In the genomic region with DNA sequence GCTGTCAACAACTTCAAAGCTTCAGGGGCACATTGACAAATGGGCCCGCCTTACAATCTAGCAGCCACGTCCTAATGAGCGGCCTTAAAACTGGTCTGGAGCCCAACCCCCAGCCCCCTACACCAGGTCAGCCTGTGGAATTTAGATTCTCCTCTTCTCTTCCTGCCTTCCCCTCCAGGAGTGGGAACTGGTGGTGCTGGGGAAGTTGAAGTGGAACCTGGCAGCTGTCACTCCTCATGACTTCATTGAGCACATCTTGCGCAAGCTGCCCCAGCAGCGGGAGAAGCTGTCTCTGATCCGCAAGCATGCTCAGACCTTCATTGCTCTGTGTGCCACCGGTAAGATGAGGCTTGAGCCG, we compare ENCODE assay signal across 9 cellular contexts. TPM values are rescaled to one million over a fixed set of nuclear protein-coding genes. Genes with fewer than 3 reads are reported as not detected.
DNase-seq lines count a peak whose midpoint lies in the region; ATAC-seq and TF ChIP-seq lines count a peak whose summit lies in the region.
"Had no signal": no experiment of that assay in that cellular context is flagged by ENCODE, and none has a peak within 500 bp of the region (broad histone marks: within the 10 kb centered on the region; RNA-seq: fewer than 3 reads in every experiment).

No MANE protein-coding gene starts in this region.

- no peak overlapping the region for H2BK120ac ChIP-seq in IMR-90 (ENCODE audit: low read depth, low read length)

- CTCF ChIA-PET in IMR-90 (lab: Yijun Ruan, JAX) (interaction anchor here (1.0 to 1.4 kb wide), 2 partner anchors 171 to 278 kb away, joined by 4 read pairs; no protein-coding TSS in a partner anchor), T-cell (lab: Charles Lee) (interaction anchor here (0.6 to 4.9 kb wide), 18 partner anchors 11 to 978 kb away, joined by 3 to 136 read pairs (median 5); no protein-coding TSS in a partner anchor)

- no peaks in the 10 kb centered on the region for H3K9me3 Mint-ChIP-seq in T-cell
- H3K9me3 Mint-ChIP-seq in progenitor cell of endocrine pancreas (ENCODE audit: low read depth) = no peaks in the 10 kb centered on the region

- H4K5ac ChIP-seq in IMR-90 (ENCODE audit: low read depth, low read length) = no peak overlapping the region

- no peaks in the 10 kb centered on the region for H3K79me1 ChIP-seq in IMR-90 (ENCODE audit: low read depth in 1 of 2, low read length in 2 of 2)

- POLR2A ChIA-PET in IMR-90 (lab: Charles Lee; ENCODE audit: unreplicated experiment) (no interaction called here), T-cell (lab: Charles Lee) (interaction anchor here (0.5 to 1.6 kb wide), 6 partner anchors 9 to 23 kb away, joined by 3 to 4 read pairs (median 3); no protein-coding TSS in a partner anchor)

- no peaks in the 10 kb centered on the region for H4K20me1 ChIP-seq in IMR-90 (ENCODE audit: insufficient read depth, low read length)

- no peak overlapping the region for H2AK5ac ChIP-seq in IMR-90 (ENCODE audit: low read depth, low read length)

- DNase-seq in IMR-90 (no peak), T-cell (no peak), cardiac muscle cell (ENCODE audit: low read depth in 1 of 2, low spot score in 1 of 2) (peak in 1 of 2 donors; percentile 64), progenitor cell of endocrine pancreas (ENCODE audit: low spot score, unreplicated experiment) (no peak), GF-D8 (lab: John Stamatoyannopoulos, UW) (no peak), omental fat pad (ENCODE audit: low spot score) (no peak), GM03348 (ENCODE audit: low spot score) (no peak)

- H3K27me3 Mint-ChIP-seq in T-cell (no peaks in the 10 kb centered on the region), progenitor cell of endocrine pancreas (no peaks in the 10 kb centered on the region)

- H3K9me3 ChIP-seq in IMR-90 (ENCODE audit: control insufficient read depth, insufficient read depth, low read length) = no peaks in the 10 kb centered on the region
- no peaks in the 10 kb centered on the region for H3K9me3 ChIP-seq in cardiac muscle cell (ENCODE audit: low read depth)
- H3K9me3 ChIP-seq: thoracic aorta had no signal

- no peak overlapping the region for H2BK15ac ChIP-seq in IMR-90 (ENCODE audit: low read depth, low read length)

- H4K8ac ChIP-seq in IMR-90 (ENCODE audit: low read depth in 2 of 2, low read length in 2 of 2) = no peak overlapping the region

- no peak overlapping the region for H2BK20ac ChIP-seq in IMR-90 (ENCODE audit: low read depth, low read length)

- dilution Hi-C loops in IMR-90 (cut with HindIII; ENCODE audit: low sequenced_read_pairs, unreplicated experiment) = no loop called here

- H3K4me1 ChIP-seq in IMR-90 (ENCODE audit: control insufficient read depth, insufficient read depth, low read length) (no peaks in the 10 kb centered on the region), cardiac muscle cell (ENCODE audit: low read depth) (peaks cover 40% of the 10 kb centered on the region)

- no peak overlapping the region for H2AFZ ChIP-seq in IMR-90 (replicated peaks; ENCODE audit: low read length, poor library complexity)

- H3K4ac ChIP-seq in IMR-90 (ENCODE audit: low read depth, low read length) = no peak overlapping the region

- no peak overlapping the region for H4K91ac ChIP-seq in IMR-90 (ENCODE audit: insufficient read depth, low read depth, low read length)

- H3K4me2 ChIP-seq in IMR-90 (ENCODE audit: low read depth, low read length) = no peak overlapping the region

- no TSS peak for BruUV-seq in IMR-90 (replicated peaks; lab: Mats Ljungman, UMichigan)

- H3K9me1 ChIP-seq in IMR-90 (ENCODE audit: insufficient read depth, low read length) = no peaks in the 10 kb centered on the region

- intact Hi-C loops in IMR-90 (cut with micrococcal nuclease) = loop anchor here (5.0 kb wide), 1 partner anchor 621 kb away; no protein-coding TSS in a partner anchor

- H2BK5ac ChIP-seq in IMR-90 (ENCODE audit: low read depth, low read length, poor library complexity, severe bottlenecking) = no peak overlapping the region

- H3K56ac ChIP-seq in IMR-90 (ENCODE audit: extremely low read depth, insufficient read depth, low read length) = no peak overlapping the region

- H3K27me3 ChIP-seq in IMR-90 (ENCODE audit: control insufficient read depth, insufficient read depth, low read length) = peaks cover 29% of the 10 kb centered on the region
- no peaks in the 10 kb centered on the region for H3K27me3 ChIP-seq in cardiac muscle cell

- H3K4me3 ChIP-seq in IMR-90 (ENCODE audit: insufficient read depth, low read depth, low read length) (no peak overlapping the region), cardiac muscle cell (no peak overlapping the region)
- H3K4me3 ChIP-seq: thoracic aorta had no signal

- H3K4me3 Mint-ChIP-seq in T-cell (peak overlapping the region in 1 of 3 donors; percentile 37), progenitor cell of endocrine pancreas (ENCODE audit: low read depth) (peak overlapping the region; percentile 58)

- no peak for TF ChIP-seq CTCF in IMR-90 (conservative IDR thresholded peaks at IDR 0.05; ENCODE audit: low read depth, low read length)
- no peak for TF ChIP-seq CTCF in cardiac muscle cell (IDR thresholded peaks at IDR 0.05; ENCODE audit: low read depth, low read length)
- no peak for TF ChIP-seq CTCF in progenitor cell of endocrine pancreas (IDR thresholded peaks at IDR 0.05; ENCODE audit: unreplicated experiment)
- TF ChIP-seq CTCF in omental fat pad (IDR thresholded peaks at IDR 0.05) = no peak

- TF ChIP-seq POLR2A in IMR-90 (IDR thresholded peaks at IDR 0.05; ENCODE audit: low read depth, low read length) = no peak

- H3K36me3 Mint-ChIP-seq in T-cell = peaks cover 54% of the 10 kb centered on the region
- H3K36me3 Mint-ChIP-seq in progenitor cell of endocrine pancreas (ENCODE audit: insufficient read depth) = peaks cover 55% of the 10 kb centered on the region

- ATAC-seq in IMR-90 (ENCODE audit: low read depth) = no peak
- no peak for ATAC-seq in T-cell (replicated peaks in 1 of 4)
- ATAC-seq in omental fat pad (ENCODE audit: low FRiP score) = no peak
- ATAC-seq in GM19351 (IDR thresholded peaks at IDR 0.05; ENCODE audit: unreplicated experiment) = no peak

- H3K27ac ChIP-seq in IMR-90 (ENCODE audit: insufficient read depth, low read length) = no peak overlapping the region
- peak overlapping the region; percentile 46 for H3K27ac ChIP-seq in cardiac muscle cell
- H3K27ac ChIP-seq: thoracic aorta had no signal

- H3K4me1 Mint-ChIP-seq in T-cell (peaks cover 66 to 78% (median 73%) of the 10 kb centered on the region in 3 donors), progenitor cell of endocrine pancreas (ENCODE audit: low read depth) (peaks cover 38% of the 10 kb centered on the region)

- H3K27ac Mint-ChIP-seq in T-cell (peak overlapping the region; percentile 70 to 84), progenitor cell of endocrine pancreas (peak overlapping the region; percentile 69)

- H3K9ac ChIP-seq in IMR-90 (ENCODE audit: low read depth, low read length) = no peak overlapping the region

- no peak overlapping the region for H3K14ac ChIP-seq in IMR-90 (replicated peaks; ENCODE audit: low read depth, low read length)

- in situ Hi-C loops in IMR-90 (cut with MboI; ENCODE audit: low sequenced_read_pairs) = loop anchor here (5.0 kb wide), 2 partner anchors 171 to 391 kb away; no protein-coding TSS in a partner anchor

- H2AK9ac ChIP-seq in IMR-90 (replicated peaks; ENCODE audit: low read depth, low read length, poor library complexity) = no peak overlapping the region

- TF ChIP-seq RAD21 in IMR-90 (IDR thresholded peaks at IDR 0.05; ENCODE audit: low read length) = no peak

- H3K36me3 ChIP-seq in IMR-90 (ENCODE audit: control insufficient read depth, insufficient read depth, low read length) = no peaks in the 10 kb centered on the region; the same call in 1 of the 2 replicates
- H3K36me3 ChIP-seq in cardiac muscle cell = peaks cover 4% of the 10 kb centered on the region

- no peak overlapping the region for H3K18ac ChIP-seq in IMR-90 (ENCODE audit: low read depth, low read length)

- WGBS in IMR-90 (ENCODE audit: extremely low coverage in 2 of 2, insufficient read length in 1 of 2), 2 experiments = 67% methylated on average over 2 of the region's 8 CpGs; no CpG with 5 or more reads in 1 of the 2 experiments

- no peak overlapping the region for H3K23ac ChIP-seq in IMR-90 (ENCODE audit: low read depth, low read length)

TF ChIP-seq in IMR-90, 13 proteins besides CTCF, POLR2A, EP300 and RAD21:
- TF ChIP-seq RCOR1 (IDR thresholded peaks at IDR 0.05; ENCODE audit: insufficient replicate concordance, low read length) = no peak
- TF ChIP-seq CEBPB (IDR thresholded peaks at IDR 0.05; ENCODE audit: low read depth, low read length) = peak; percentile 61
TF ChIP-seq in IMR-90: peak in this region for 1.

RNA-seq across cellular contexts. Expression of a gene that starts 5.0 kb away (rescaled TPM):
- total RNA-seq in IMR-90 (2012; rRNA removed) (2.3 and 2.8 TPM in 2 replicates), T-cell (100 to 1,000 TPM; 148 to 218 (median 172) TPM), cardiac muscle cell (89.9 and 110 TPM in 2 replicates), progenitor cell of endocrine pancreas (463 and 471 TPM in 2 replicates), omental fat pad (100 to 1,000 TPM in 2 of 4 donors, 10 to 100 TPM in 2; 73.3 to 116 (median 92.6) TPM)
- polyA plus RNA-seq in IMR-90 (2012; rRNA removed) (0.73 and 1.1 TPM in 2 replicates), cardiac muscle cell (91.5 and 94.4 TPM in 2 replicates)
- polyA plus RNA-seq in IMR-90 (2012; cell fraction: cytosol; rRNA removed) = 0.54 and 0.88 TPM in 2 replicates
- 0.37 and 0.96 TPM in 2 replicates for polyA plus RNA-seq in IMR-90 (2012; cell fraction: nucleus; rRNA removed; ENCODE audit: low replicate concordance)

RNA-seq across cellular contexts. Expression of a gene that starts 42.5 kb away (rescaled TPM):
- total RNA-seq in IMR-90 (2012; rRNA removed) (7.3 and 13.9 TPM in 2 replicates), T-cell (10 to 100 TPM in 1 of 5 donors, 1 to 10 TPM in 4; 6.7 to 11.4 (median 7.5) TPM), cardiac muscle cell (2.7 and 3.2 TPM in 2 replicates), progenitor cell of endocrine pancreas (18.2 and 21.6 TPM in 2 replicates), omental fat pad (10 to 100 TPM in 1 of 4 donors, 1 to 10 TPM in 3; 4.2 to 13.5 (median 5.3) TPM)
- polyA plus RNA-seq in IMR-90 (2012; rRNA removed) (9.2 and 13.7 TPM in 2 replicates), cardiac muscle cell (8.5 and 16.4 TPM in 2 replicates)
- 1.3 and 2.7 TPM in 2 replicates for polyA plus RNA-seq in IMR-90 (2012; cell fraction: cytosol; rRNA removed)
- 0.30 and 5.4 TPM in 2 replicates for polyA plus RNA-seq in IMR-90 (2012; cell fraction: nucleus; rRNA removed; ENCODE audit: low replicate concordance)

Comparison
In these comparisons a context has a peak if more than half of its experiments do, and no peak if none do; other contexts are left out.
1. RNA of a gene that starts 5.0 kb away (total RNA-seq): 463 to 471 TPM in progenitor cell of endocrine pancreas, 148 to 218 TPM in T-cell, 73.3 to 116 TPM in omental fat pad and 89.9 to 110 TPM in cardiac muscle cell; 2.3 to 2.8 TPM in IMR-90; every median in the first group is over 10 times any median in the second.